ENCODE assay signal across 1 cellular context in the genomic region with DNA sequence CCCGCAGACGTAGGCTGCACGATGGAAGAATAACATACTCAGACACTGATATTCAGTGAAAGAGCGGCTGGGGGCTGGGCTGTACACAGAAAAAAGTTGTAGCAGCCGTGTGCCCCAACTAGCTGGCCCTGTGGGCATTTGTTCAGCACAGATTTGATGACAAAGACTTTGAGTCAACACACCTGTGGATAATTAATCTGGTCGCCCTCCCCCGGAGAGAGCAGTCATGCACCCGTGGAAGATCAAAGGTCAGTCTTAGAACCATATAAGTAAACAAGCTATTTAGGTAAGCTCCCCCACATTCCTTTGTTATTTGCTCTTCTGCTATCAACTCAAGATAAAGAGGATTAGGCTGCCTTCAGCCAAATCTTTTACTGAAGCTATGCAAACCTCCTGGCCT.
TF ChIP-seq lines count a peak whose summit lies in the region.

No MANE protein-coding gene starts in this region.

TF ChIP-seq in HepG2, 621 proteins besides CTCF, POLR2A, EP300 and RAD21 (continued from another document and continues in another):
- TF ChIP-seq, protein P1, sequence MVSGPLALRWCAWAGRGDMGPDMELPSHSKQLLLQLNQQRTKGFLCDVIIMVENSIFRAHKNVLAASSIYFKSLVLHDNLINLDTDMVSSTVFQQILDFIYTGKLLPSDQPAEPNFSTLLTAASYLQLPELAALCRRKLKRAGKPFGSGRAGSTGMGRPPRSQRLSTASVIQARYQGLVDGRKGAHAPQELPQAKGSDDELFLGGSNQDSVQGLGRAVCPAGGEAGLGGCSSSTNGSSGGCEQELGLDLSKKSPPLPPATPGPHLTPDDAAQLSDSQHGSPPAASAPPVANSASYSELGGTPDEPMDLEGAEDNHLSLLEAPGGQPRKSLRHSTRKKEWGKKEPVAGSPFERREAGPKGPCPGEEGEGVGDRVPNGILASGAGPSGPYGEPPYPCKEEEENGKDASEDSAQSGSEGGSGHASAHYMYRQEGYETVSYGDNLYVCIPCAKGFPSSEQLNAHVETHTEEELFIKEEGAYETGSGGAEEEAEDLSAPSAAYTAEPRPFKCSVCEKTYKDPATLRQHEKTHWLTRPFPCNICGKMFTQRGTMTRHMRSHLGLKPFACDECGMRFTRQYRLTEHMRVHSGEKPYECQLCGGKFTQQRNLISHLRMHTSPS (CRISPR knock-in tag; IDR thresholded peaks at IDR 0.05; ENCODE audit: low read depth), result no peak
- TF ChIP-seq U2AF1 (optimal IDR thresholded peaks at IDR 0.05; ENCODE audit: low read depth, low read length) (no peak), ZNF569 (CRISPR knock-in tag; IDR thresholded peaks at IDR 0.05; ENCODE audit: borderline replicate concordance) (no peak), ZIK1 (CRISPR knock-in tag; IDR thresholded peaks at IDR 0.05; ENCODE audit: borderline replicate concordance, low read depth) (no peak), SNRNP70 (IDR thresholded peaks at IDR 0.05; ENCODE audit: low read depth, low read length) (no peak), ADNP (CRISPR knock-in tag; IDR thresholded peaks at IDR 0.05) (no peak), ZNF616 (CRISPR knock-in tag; IDR thresholded peaks at IDR 0.05; ENCODE audit: low read depth) (no peak), GATAD1 (CRISPR knock-in tag; IDR thresholded peaks at IDR 0.05) (no peak), ZNF547 (CRISPR knock-in tag; IDR thresholded peaks at IDR 0.05) (no peak), ZNF251 (CRISPR knock-in tag; IDR thresholded peaks at IDR 0.05) (no peak), ZFP36L1 (CRISPR knock-in tag; IDR thresholded peaks at IDR 0.05) (no peak), ZNF724P (CRISPR knock-in tag; IDR thresholded peaks at IDR 0.05; ENCODE audit: borderline replicate concordance) (no peak), KLF9 (CRISPR knock-in tag; IDR thresholded peaks at IDR 0.05; ENCODE audit: low read depth) (no peak), ZNF644 (CRISPR knock-in tag; IDR thresholded peaks at IDR 0.05; ENCODE audit: low read depth) (no peak), ZFY (CRISPR knock-in tag; IDR thresholded peaks at IDR 0.05) (no peak), ZKSCAN5 (CRISPR knock-in tag; IDR thresholded peaks at IDR 0.05) (no peak), ZNF841 (CRISPR knock-in tag; IDR thresholded peaks at IDR 0.05; ENCODE audit: borderline replicate concordance) (no peak), ZNF12 (CRISPR knock-in tag; IDR thresholded peaks at IDR 0.05) (no peak), AGO2 (optimal IDR thresholded peaks at IDR 0.05; ENCODE audit: low read depth, low read length) (no peak), RNF2 (conservative IDR thresholded peaks at IDR 0.05; ENCODE audit: low read depth) (no peak), HES4 (CRISPR knock-in tag; IDR thresholded peaks at IDR 0.05; ENCODE audit: borderline replicate concordance) (no peak), SAFB2 (CRISPR knock-in tag; IDR thresholded peaks at IDR 0.05; ENCODE audit: borderline replicate concordance, low read depth) (no peak), NR2C2 (CRISPR knock-in tag; IDR thresholded peaks at IDR 0.05; ENCODE audit: borderline replicate concordance) (no peak), ZNF33A (CRISPR knock-in tag; IDR thresholded peaks at IDR 0.05; ENCODE audit: borderline replicate concordance) (no peak)
- TF ChIP-seq, protein P2, sequence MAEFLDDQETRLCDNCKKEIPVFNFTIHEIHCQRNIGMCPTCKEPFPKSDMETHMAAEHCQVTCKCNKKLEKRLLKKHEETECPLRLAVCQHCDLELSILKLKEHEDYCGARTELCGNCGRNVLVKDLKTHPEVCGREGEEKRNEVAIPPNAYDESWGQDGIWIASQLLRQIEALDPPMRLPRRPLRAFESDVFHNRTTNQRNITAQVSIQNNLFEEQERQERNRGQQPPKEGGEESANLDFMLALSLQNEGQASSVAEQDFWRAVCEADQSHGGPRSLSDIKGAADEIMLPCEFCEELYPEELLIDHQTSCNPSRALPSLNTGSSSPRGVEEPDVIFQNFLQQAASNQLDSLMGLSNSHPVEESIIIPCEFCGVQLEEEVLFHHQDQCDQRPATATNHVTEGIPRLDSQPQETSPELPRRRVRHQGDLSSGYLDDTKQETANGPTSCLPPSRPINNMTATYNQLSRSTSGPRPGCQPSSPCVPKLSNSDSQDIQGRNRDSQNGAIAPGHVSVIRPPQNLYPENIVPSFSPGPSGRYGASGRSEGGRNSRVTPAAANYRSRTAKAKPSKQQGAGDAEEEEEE (CRISPR knock-in tag; IDR thresholded peaks at IDR 0.05; ENCODE audit: borderline replicate concordance), result no peak
- TF ChIP-seq, protein P3, sequence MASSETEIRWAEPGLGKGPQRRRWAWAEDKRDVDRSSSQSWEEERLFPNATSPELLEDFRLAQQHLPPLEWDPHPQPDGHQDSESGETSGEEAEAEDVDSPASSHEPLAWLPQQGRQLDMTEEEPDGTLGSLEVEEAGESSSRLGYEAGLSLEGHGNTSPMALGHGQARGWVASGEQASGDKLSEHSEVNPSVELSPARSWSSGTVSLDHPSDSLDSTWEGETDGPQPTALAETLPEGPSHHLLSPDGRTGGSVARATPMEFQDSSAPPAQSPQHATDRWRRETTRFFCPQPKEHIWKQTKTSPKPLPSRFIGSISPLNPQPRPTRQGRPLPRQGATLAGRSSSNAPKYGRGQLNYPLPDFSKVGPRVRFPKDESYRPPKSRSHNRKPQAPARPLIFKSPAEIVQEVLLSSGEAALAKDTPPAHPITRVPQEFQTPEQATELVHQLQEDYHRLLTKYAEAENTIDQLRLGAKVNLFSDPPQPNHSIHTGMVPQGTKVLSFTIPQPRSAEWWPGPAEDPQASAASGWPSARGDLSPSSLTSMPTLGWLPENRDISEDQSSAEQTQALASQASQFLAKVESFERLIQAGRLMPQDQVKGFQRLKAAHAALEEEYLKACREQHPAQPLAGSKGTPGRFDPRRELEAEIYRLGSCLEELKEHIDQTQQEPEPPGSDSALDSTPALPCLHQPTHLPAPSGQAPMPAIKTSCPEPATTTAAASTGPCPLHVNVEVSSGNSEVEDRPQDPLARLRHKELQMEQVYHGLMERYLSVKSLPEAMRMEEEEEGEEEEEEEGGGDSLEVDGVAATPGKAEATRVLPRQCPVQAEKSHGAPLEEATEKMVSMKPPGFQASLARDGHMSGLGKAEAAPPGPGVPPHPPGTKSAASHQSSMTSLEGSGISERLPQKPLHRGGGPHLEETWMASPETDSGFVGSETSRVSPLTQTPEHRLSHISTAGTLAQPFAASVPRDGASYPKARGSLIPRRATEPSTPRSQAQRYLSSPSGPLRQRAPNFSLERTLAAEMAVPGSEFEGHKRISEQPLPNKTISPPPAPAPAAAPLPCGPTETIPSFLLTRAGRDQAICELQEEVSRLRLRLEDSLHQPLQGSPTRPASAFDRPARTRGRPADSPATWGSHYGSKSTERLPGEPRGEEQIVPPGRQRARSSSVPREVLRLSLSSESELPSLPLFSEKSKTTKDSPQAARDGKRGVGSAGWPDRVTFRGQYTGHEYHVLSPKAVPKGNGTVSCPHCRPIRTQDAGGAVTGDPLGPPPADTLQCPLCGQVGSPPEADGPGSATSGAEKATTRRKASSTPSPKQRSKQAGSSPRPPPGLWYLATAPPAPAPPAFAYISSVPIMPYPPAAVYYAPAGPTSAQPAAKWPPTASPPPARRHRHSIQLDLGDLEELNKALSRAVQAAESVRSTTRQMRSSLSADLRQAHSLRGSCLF (CRISPR knock-in tag; IDR thresholded peaks at IDR 0.05; ENCODE audit: borderline replicate concordance), result no peak
- TF ChIP-seq, protein P4, sequence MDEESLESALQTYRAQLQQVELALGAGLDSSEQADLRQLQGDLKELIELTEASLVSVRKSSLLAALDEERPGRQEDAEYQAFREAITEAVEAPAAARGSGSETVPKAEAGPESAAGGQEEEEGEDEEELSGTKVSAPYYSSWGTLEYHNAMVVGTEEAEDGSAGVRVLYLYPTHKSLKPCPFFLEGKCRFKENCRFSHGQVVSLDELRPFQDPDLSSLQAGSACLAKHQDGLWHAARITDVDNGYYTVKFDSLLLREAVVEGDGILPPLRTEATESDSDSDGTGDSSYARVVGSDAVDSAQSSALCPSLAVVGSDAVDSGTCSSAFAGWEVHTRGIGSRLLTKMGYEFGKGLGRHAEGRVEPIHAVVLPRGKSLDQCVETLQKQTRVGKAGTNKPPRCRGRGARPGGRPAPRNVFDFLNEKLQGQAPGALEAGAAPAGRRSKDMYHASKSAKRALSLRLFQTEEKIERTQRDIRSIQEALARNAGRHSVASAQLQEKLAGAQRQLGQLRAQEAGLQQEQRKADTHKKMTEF (CRISPR knock-in tag; IDR thresholded peaks at IDR 0.05), result peak; percentile 55; the same call in 1 of the 2 replicates
- TF ChIP-seq, protein P5, sequence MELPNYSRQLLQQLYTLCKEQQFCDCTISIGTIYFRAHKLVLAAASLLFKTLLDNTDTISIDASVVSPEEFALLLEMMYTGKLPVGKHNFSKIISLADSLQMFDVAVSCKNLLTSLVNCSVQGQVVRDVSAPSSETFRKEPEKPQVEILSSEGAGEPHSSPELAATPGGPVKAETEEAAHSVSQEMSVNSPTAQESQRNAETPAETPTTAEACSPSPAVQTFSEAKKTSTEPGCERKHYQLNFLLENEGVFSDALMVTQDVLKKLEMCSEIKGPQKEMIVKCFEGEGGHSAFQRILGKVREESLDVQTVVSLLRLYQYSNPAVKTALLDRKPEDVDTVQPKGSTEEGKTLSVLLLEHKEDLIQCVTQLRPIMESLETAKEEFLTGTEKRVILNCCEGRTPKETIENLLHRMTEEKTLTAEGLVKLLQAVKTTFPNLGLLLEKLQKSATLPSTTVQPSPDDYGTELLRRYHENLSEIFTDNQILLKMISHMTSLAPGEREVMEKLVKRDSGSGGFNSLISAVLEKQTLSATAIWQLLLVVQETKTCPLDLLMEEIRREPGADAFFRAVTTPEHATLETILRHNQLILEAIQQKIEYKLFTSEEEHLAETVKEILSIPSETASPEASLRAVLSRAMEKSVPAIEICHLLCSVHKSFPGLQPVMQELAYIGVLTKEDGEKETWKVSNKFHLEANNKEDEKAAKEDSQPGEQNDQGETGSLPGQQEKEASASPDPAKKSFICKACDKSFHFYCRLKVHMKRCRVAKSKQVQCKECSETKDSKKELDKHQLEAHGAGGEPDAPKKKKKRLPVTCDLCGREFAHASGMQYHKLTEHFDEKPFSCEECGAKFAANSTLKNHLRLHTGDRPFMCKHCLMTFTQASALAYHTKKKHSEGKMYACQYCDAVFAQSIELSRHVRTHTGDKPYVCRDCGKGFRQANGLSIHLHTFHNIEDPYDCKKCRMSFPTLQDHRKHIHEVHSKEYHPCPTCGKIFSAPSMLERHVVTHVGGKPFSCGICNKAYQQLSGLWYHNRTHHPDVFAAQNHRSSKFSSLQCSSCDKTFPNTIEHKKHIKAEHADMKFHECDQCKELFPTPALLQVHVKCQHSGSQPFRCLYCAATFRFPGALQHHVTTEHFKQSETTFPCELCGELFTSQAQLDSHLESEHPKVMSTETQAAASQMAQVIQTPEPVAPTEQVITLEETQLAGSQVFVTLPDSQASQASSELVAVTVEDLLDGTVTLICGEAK (IDR thresholded peaks at IDR 0.05), result no peak
- TF ChIP-seq, protein P5 (CRISPR knock-in tag; IDR thresholded peaks at IDR 0.05), result no peak
- TF ChIP-seq, protein P6, sequence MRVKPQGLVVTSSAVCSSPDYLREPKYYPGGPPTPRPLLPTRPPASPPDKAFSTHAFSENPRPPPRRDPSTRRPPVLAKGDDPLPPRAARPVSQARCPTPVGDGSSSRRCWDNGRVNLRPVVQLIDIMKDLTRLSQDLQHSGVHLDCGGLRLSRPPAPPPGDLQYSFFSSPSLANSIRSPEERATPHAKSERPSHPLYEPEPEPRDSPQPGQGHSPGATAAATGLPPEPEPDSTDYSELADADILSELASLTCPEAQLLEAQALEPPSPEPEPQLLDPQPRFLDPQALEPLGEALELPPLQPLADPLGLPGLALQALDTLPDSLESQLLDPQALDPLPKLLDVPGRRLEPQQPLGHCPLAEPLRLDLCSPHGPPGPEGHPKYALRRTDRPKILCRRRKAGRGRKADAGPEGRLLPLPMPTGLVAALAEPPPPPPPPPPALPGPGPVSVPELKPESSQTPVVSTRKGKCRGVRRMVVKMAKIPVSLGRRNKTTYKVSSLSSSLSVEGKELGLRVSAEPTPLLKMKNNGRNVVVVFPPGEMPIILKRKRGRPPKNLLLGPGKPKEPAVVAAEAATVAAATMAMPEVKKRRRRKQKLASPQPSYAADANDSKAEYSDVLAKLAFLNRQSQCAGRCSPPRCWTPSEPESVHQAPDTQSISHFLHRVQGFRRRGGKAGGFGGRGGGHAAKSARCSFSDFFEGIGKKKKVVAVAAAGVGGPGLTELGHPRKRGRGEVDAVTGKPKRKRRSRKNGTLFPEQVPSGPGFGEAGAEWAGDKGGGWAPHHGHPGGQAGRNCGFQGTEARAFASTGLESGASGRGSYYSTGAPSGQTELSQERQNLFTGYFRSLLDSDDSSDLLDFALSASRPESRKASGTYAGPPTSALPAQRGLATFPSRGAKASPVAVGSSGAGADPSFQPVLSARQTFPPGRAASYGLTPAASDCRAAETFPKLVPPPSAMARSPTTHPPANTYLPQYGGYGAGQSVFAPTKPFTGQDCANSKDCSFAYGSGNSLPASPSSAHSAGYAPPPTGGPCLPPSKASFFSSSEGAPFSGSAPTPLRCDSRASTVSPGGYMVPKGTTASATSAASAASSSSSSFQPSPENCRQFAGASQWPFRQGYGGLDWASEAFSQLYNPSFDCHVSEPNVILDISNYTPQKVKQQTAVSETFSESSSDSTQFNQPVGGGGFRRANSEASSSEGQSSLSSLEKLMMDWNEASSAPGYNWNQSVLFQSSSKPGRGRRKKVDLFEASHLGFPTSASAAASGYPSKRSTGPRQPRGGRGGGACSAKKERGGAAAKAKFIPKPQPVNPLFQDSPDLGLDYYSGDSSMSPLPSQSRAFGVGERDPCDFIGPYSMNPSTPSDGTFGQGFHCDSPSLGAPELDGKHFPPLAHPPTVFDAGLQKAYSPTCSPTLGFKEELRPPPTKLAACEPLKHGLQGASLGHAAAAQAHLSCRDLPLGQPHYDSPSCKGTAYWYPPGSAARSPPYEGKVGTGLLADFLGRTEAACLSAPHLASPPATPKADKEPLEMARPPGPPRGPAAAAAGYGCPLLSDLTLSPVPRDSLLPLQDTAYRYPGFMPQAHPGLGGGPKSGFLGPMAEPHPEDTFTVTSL (CRISPR knock-in tag; IDR thresholded peaks at IDR 0.05; ENCODE audit: borderline replicate concordance), result peak; percentile 31; the same call in 1 of the 2 replicates
